1 cellular context compared by ENCODE assay signal in genomic region chrX:132071260-132071659, GRCh38.
A peak's percentile ranks its signal among the peaks of the same experiment; 100 is the strongest.
TF ChIP-seq lines count a peak whose summit lies in the region.

No MANE protein-coding gene starts in this region.

TF ChIP-seq in HEK293, 187 proteins besides CTCF, POLR2A, EP300 and RAD21 (continued from another document):
- TF ChIP-seq ZSCAN18 (tag by site-specific recombination; IDR thresholded peaks at IDR 0.05) = no peak
- no peak for TF ChIP-seq ZNF692 (tag by site-specific recombination; IDR thresholded peaks at IDR 0.05)
- TF ChIP-seq ZNF654 (tag by site-specific recombination; IDR thresholded peaks at IDR 0.05; ENCODE audit: low read depth) = peak; percentile 47
- TF ChIP-seq PBX3 (CRISPR knock-in tag; IDR thresholded peaks at IDR 0.05) = no peak
- no peak for TF ChIP-seq ZNF274 (IDR thresholded peaks at IDR 0.05; ENCODE audit: low read length)
- TF ChIP-seq ZNF274 (tag by site-specific recombination; IDR thresholded peaks at IDR 0.05; ENCODE audit: borderline replicate concordance) = no peak
